28 cellular contexts compared by ENCODE assay signal in the genomic region with DNA sequence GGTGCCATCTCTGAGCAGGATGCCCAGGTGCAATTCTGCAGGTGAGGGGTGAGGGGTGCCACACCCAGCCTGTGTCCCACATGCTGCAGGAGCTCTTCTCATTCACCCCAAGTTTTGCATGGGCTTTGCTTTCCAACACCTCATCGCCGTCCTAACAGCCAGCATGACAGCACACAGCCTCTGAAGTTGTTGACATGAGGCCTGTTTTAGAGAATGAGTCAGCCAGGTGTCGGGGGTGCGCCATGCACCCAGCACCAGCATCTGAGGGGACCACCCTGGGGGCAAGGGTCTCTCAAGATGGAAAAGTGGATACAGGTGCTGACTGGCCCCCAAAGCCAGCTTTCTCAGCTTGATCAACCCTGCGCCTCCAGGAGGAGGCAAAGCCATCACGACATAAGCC.
DNase-seq lines count a peak whose midpoint lies in the region; ATAC-seq, FAIRE-seq and TF ChIP-seq lines count a peak whose summit lies in the region.
"Had no signal": no experiment of that assay in that cellular context is flagged by ENCODE, and none has a peak within 500 bp of the region (broad histone marks: within the 10 kb centered on the region; RNA-seq: fewer than 3 reads in every experiment).

No MANE protein-coding gene starts in this region.

- TF ChIP-seq POLR2A in heart left ventricle (IDR thresholded peaks at IDR 0.05): no peak

- H3K9ac ChIP-seq in kidney (ENCODE audit: low read length in 2 of 2): no peak overlapping the region
- H3K9ac ChIP-seq: BLaER1 had no signal

- intact Hi-C loops in heart left ventricle (cut with DNase I): no loop called here
- intact Hi-C loops in cardiac septum (cut with DNase I): no loop called here
- intact Hi-C loops in kidney (cut with DNase I): no loop called here
- intact Hi-C loops in posterior vena cava (cut with DNase I): no loop called here

- H3K4me1 ChIP-seq in heart left ventricle (no peaks in the 10 kb centered on the region), kidney (ENCODE audit: control insufficient read depth in 1 of 2, insufficient read depth in 1 of 2, low read depth in 1 of 2, low read length in 2 of 2) (no peaks in the 10 kb centered on the region)
- H3K4me1 ChIP-seq: BE2C had no signal

- no peak for ATAC-seq in heart left ventricle
- ATAC-seq: GM12878 had no signal

- FAIRE-seq in kidney (lab: Jason Lieb, UNC) (no peak), urothelium cell line (lab: Jason Lieb, UNC) (peak; percentile 58)
- FAIRE-seq: A204.1, GM12878, GM12892, GM18507 had no signal

- TF ChIP-seq CTCF in heart left ventricle (IDR thresholded peaks at IDR 0.05) (no peak), kidney (IDR thresholded peaks at IDR 0.05; ENCODE audit: borderline replicate concordance, extremely low read depth, insufficient read depth) (no peak)

- H3K36me3 ChIP-seq in heart left ventricle (no peaks in the 10 kb centered on the region), kidney (ENCODE audit: control insufficient read depth in 1 of 2, insufficient read depth in 2 of 2, low read length in 2 of 2) (no peaks in the 10 kb centered on the region)
- H3K36me3 ChIP-seq: BE2C, BLaER1 had no signal

- H3K27me3 ChIP-seq in heart left ventricle: no peaks in the 10 kb centered on the region
- H3K27me3 ChIP-seq: BE2C, BLaER1 had no signal

- H3K4me3 ChIP-seq in heart left ventricle (no peak overlapping the region), kidney (ENCODE audit: low read length in 2 of 2) (no peak overlapping the region)
- H3K4me3 ChIP-seq: BLaER1, GM12878 had no signal

- DNase-seq in heart left ventricle (peak in 3 of 5 donors; percentile 8 to 20 (median 19)), cardiac septum (ENCODE audit: low spot score) (no peak), kidney (peak; percentile 52), posterior vena cava (ENCODE audit: low spot score) (peak; percentile 50), urothelium cell line (ENCODE audit: low spot score) (no peak), SW 1271 (lab: John Stamatoyannopoulos, UW) (no peak), NCI-H82 treated with DMSO at 0.1 percent for 48 hours (lab: John Stamatoyannopoulos, UW; ENCODE audit: unreplicated experiment) (no peak), putamen (ENCODE audit: low spot score) (no peak)
- DNase-seq: ACHN; BE2C; C1 segment of cervical spinal cord; CD4-positive, alpha-beta memory T cell; CD4-positive, CD25-positive, alpha-beta regulatory T cell; CD8-positive, alpha-beta memory T cell; COR-L47; DMS 273 treated with DMSO at 0.1 percent for 48 hours; DMS153; DMS53; DMS79; DND-41; EL; GDM1 had no signal

- no peaks in the 10 kb centered on the region for H3K9me3 ChIP-seq in heart left ventricle
- H3K9me3 ChIP-seq in kidney (ENCODE audit: control insufficient read depth in 1 of 2, low read length in 2 of 2): no peaks in the 10 kb centered on the region
- H3K9me3 ChIP-seq: BE2C, BLaER1 had no signal

- H3K27ac ChIP-seq in heart left ventricle (no peak overlapping the region), kidney (ENCODE audit: low read depth in 2 of 2, low read length in 2 of 2) (no peak overlapping the region)
- H3K27ac ChIP-seq: 22Rv1, BLaER1 had no signal

- WGBS in heart left ventricle, 4 donors: 84 to 90% (median 89%) methylated on average over 4 to 6 of the region's 6 CpGs

Comparison
In these comparisons a context has a peak if more than half of its experiments do, and no peak if none do; other contexts are left out.
1. DNase-seq: peak in heart left ventricle (3 of 5), kidney (single experiment) and posterior vena cava (single experiment); none in cardiac septum (single experiment), urothelium cell line (single experiment), SW 1271 (0 of 2), NCI-H82 treated with DMSO at 0.1 percent for 48 hours (single experiment) and putamen (single experiment).